In the genomic region with DNA sequence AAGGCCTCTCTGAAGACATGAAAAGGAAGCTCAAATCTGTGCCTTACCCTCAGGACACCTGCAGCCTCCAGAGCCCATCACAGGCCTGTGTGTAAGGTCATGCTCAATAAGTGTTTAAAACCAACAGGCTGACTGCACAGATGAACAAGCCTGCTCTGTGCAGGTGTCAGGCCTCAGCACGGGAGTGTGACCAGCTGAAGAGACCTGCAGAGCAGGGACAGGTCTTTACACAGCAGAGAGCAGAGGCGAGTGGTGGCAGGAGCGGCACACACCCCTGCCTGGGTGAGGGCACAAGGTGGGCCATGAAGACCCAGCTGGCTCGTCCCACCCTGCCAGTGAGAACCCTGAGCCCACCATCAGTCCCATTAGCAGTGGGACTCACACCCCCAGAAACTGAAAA, we compare ENCODE assay signal across 16 cellular contexts. TPM values are rescaled to one million over a fixed set of nuclear protein-coding genes. Genes with fewer than 3 reads are reported as not detected.
"Had no signal": no experiment of that assay in that cellular context is flagged by ENCODE, and none has a peak within 500 bp of the region (broad histone marks: within the 10 kb centered on the region; RNA-seq: fewer than 3 reads in every experiment).

No MANE protein-coding gene starts in this region.

- H3K27ac Mint-ChIP-seq: activated CD4-positive, alpha-beta memory T cell treated with anti-CD3 and anti-CD28 coated beads for 36 hours; activated T-helper 1 cell treated with anti-CD3 and anti-CD28 coated beads, Interleukin-12 subunit alpha, Interleukin-12 subunit beta, Interleukin-2, Interleukin-4 antibody, amounts not matched to agents 30 ng/mL and 10 ng/mL and 1 ng/mL, durations not matched to agents 14 hours and 24 hours and 36 hours; dendritic cell treated with granulocyte-macrophage colony-stimulating factor and Interleukin-4, amounts not matched to agents 40 ng/mL and 50 ng/mL, for 4 days; stimulated activated naive CD8-positive, alpha-beta T cell treated with anti-CD3 and anti-CD28 coated beads, Interleukin-15, Interleukin-2, amounts not matched to agents 100 ng/mL and 50 ng/mL, for 24 hours had no signal

- H3K4me3 Mint-ChIP-seq: activated CD4-positive, alpha-beta memory T cell treated with anti-CD3 and anti-CD28 coated beads for 36 hours; activated T-helper 1 cell treated with anti-CD3 and anti-CD28 coated beads, Interleukin-12 subunit alpha, Interleukin-12 subunit beta, Interleukin-2, Interleukin-4 antibody, amounts not matched to agents 30 ng/mL and 10 ng/mL and 1 ng/mL, durations not matched to agents 14 hours and 24 hours and 36 hours; dendritic cell treated with granulocyte-macrophage colony-stimulating factor and Interleukin-4, amounts not matched to agents 40 ng/mL and 50 ng/mL, for 4 days; stimulated activated naive CD8-positive, alpha-beta T cell treated with anti-CD3 and anti-CD28 coated beads, Interleukin-15, Interleukin-2, amounts not matched to agents 100 ng/mL and 50 ng/mL, for 24 hours had no signal

- H3K4me3 ChIP-seq: SJSA1, upper lobe of left lung had no signal

- H3K4me1 ChIP-seq: SJSA1, upper lobe of left lung had no signal

- DNase-seq: activated CD4-positive, alpha-beta memory T cell treated with anti-CD3 and anti-CD28 coated beads for 36 hours; activated CD4-positive, alpha-beta T cell treated with anti-CD3 and anti-CD28 coated beads for 1 hour; anterior cingulate cortex; brain microvascular endothelial cell; effector memory CD4-positive, alpha-beta T cell; foreskin melanocyte; posterior cingulate gyrus; SW 1271 had no signal

- H3K36me3 ChIP-seq: brain microvascular endothelial cell, neutrophil, SJSA1 had no signal

- H3K9me3 ChIP-seq: neutrophil had no signal

- H3K27me3 Mint-ChIP-seq: activated CD4-positive, alpha-beta memory T cell treated with anti-CD3 and anti-CD28 coated beads for 36 hours; dendritic cell treated with granulocyte-macrophage colony-stimulating factor and Interleukin-4, amounts not matched to agents 40 ng/mL and 50 ng/mL, for 4 days; stimulated activated naive CD8-positive, alpha-beta T cell treated with anti-CD3 and anti-CD28 coated beads, Interleukin-15, Interleukin-2, amounts not matched to agents 100 ng/mL and 50 ng/mL, for 24 hours had no signal

- H3K27ac ChIP-seq: brain microvascular endothelial cell, neutrophil, SJSA1, upper lobe of left lung had no signal

- H3K27me3 ChIP-seq: brain microvascular endothelial cell, neutrophil, SJSA1, upper lobe of left lung had no signal

RNA-seq across cellular contexts. Expression of a gene that starts 56.9 kb away (rescaled TPM):
- total RNA-seq: activated CD4-positive, alpha-beta memory T cell treated with anti-CD3 and anti-CD28 coated beads for 36 hours; activated T-helper 1 cell treated with anti-CD3 and anti-CD28 coated beads, Interleukin-12 subunit alpha, Interleukin-12 subunit beta, Interleukin-2, Interleukin-4 antibody, amounts not matched to agents 30 ng/mL and 10 ng/mL and 1 ng/mL, durations not matched to agents 14 hours and 24 hours and 36 hours; fibroblast of lung; myocyte; SJSA1 had no signal
